15 cellular contexts compared by ENCODE assay signal in the genomic region with DNA sequence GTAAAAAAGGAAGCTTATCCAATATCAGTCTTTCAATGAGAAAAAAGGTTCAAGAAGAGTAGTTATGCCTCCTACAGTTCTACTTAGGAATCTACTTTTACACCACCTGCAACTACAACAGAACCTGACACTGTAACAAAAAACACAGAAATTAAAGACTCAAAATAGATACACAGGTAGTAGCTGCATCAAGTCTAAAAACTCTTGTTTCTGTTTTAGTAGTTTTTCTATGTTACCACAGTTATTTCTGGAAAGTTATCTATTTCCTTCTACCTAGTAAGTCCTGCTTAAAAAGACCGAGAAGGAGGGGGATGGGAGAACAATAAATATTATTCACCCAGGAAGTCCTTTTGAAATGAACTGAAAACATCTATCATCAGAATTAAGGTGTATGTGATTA. TPM values are rescaled to one million over a fixed set of nuclear protein-coding genes. Genes with fewer than 3 reads are reported as not detected.
A peak's percentile ranks its signal among the peaks of the same experiment; 100 is the strongest.
DNase-seq lines count a peak whose midpoint lies in the region; ATAC-seq and TF ChIP-seq lines count a peak whose summit lies in the region.
"Had no signal": no experiment of that assay in that cellular context is flagged by ENCODE, and none has a peak within 500 bp of the region (broad histone marks: within the 10 kb centered on the region; RNA-seq: fewer than 3 reads in every experiment).

No MANE protein-coding gene starts in this region.

- no peak overlapping the region for H3K4me3 ChIP-seq in GM06990 (replicated peaks; ENCODE audit: low read depth, low read length)
- no peak overlapping the region for H3K4me3 ChIP-seq in upper lobe of left lung

- TF ChIP-seq EP300 in upper lobe of left lung (IDR thresholded peaks at IDR 0.05): no peak

- no peaks in the 10 kb centered on the region for H3K9me3 ChIP-seq in upper lobe of left lung

- H3K27me3 ChIP-seq in GM06990 (replicated peaks; ENCODE audit: control insufficient read depth, insufficient read depth, low read length) (no peaks in the 10 kb centered on the region), upper lobe of left lung (no peaks in the 10 kb centered on the region)

- H3K27ac ChIP-seq in upper lobe of left lung: no peak overlapping the region

- no peak for TF ChIP-seq POLR2A in upper lobe of left lung (IDR thresholded peaks at IDR 0.05)

- peak; percentile 37 for DNase-seq in GM06990 (ENCODE audit: extremely low read depth, insufficient read length)
- no peak for DNase-seq in upper lobe of left lung
- DNase-seq in GM03348 (ENCODE audit: low spot score): no peak
- DNase-seq in left lobe of liver (ENCODE audit: low spot score): no peak
- DNase-seq: activated CD8-positive, alpha-beta memory T cell treated with anti-CD3 and anti-CD28 coated beads, Interleukin-2, amount 50 U/mL, for 48 hours; AML-193; aorta; foreskin melanocyte; kidney glomerular epithelial cell; natural killer cell; right cardiac atrium had no signal

- 0 out of 2 replicates have a peak, but pooled peaks cover 1% of the 10 kb centered on the region for H3K36me3 ChIP-seq in GM06990 (ENCODE audit: control insufficient read depth, insufficient read depth, low read length)
- H3K36me3 ChIP-seq in upper lobe of left lung: peaks cover 0 to 11% (median 1%) of the 10 kb centered on the region in 4 donors

- 68 to 85% methylated on average over 1 of the region's 1 CpG for WGBS in upper lobe of left lung, 2 donors

- H3K4me1 ChIP-seq in upper lobe of left lung: peaks cover 0 to 4% (median 0%) of the 10 kb centered on the region in 4 donors

- TF ChIP-seq CTCF in GM06990 (IDR thresholded peaks at IDR 0.05; ENCODE audit: insufficient read depth, low read length, poor library complexity, severe bottlenecking): peak; percentile 27
- no peak for TF ChIP-seq CTCF in upper lobe of left lung (IDR thresholded peaks at IDR 0.05)

- peak; percentile 44 for ATAC-seq in GM18861 (IDR thresholded peaks at IDR 0.05; ENCODE audit: unreplicated experiment)
- peak; percentile 55 for ATAC-seq in HG02571 (IDR thresholded peaks at IDR 0.05; ENCODE audit: unreplicated experiment)
- peak; percentile 51 for ATAC-seq in HG03565 (IDR thresholded peaks at IDR 0.05; ENCODE audit: unreplicated experiment)
- no peak for ATAC-seq in upper lobe of left lung (ENCODE audit: low FRiP score in 2 of 2)
- no peak for ATAC-seq in HG03354 (IDR thresholded peaks at IDR 0.05; ENCODE audit: poor library complexity, severe bottlenecking, unreplicated experiment)
- ATAC-seq in left lobe of liver: no peak
- ATAC-seq: natural killer cell, right cardiac atrium had no signal

RNA-seq across cellular contexts. Expression of gene ATG5, which starts 52.5 kb away (rescaled TPM):
- total RNA-seq in upper lobe of left lung (10 to 100 TPM; 25.8 to 55.1 (median 28.7) TPM), left lobe of liver (16.0 TPM)

Comparison
In these comparisons a context has a peak if more than half of its experiments do, and no peak if none do; other contexts are left out.
1. ATAC-seq: peak in GM18861 (single experiment), HG02571 (single experiment) and HG03565 (single experiment); none in upper lobe of left lung (0 of 2), HG03354 (single experiment) and left lobe of liver (single experiment).